In the genomic region with DNA sequence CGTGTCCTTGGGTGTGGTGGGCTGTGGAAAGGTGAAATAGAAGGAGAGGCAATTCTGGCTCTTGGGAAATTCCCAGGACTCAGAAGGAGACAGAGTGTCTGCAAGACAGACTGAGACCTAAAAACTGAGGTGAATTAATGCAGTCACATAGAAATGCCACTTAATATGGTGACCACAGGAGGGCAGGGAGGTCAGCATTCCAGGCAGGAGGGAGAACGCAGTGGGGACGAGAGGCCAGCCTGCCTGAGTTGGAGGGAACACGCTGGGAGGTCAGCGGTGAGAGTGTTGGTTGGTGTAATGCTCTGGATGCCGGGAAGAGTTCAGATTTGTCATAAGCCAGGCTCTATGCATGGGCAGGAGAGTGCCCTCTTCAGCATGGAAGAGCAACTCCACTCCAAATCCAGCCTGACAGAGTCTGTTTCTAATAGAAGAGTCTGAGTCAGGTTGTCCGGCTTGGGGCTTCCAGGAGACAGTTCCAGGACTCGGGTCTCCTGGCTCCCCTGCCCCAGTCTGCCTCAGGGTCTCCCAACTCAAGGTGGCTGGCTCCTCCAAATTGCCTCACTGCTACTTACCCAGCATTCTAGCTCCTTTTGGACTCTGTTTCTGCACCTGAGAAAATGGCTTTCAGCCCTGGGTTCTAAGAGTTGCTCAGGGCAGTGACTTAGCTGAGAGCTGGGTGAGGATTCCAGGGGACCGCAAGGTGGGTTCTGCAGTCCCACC, we compare ENCODE assay signal across 8 cellular contexts. TPM values are rescaled to one million over a fixed set of nuclear protein-coding genes. Genes with fewer than 3 reads are reported as not detected.
DNase-seq lines count a peak whose midpoint lies in the region; ATAC-seq and TF ChIP-seq lines count a peak whose summit lies in the region.

No MANE protein-coding gene starts in this region.

- peak; percentile 84 for TF ChIP-seq CTCF in AG09309 (IDR thresholded peaks at IDR 0.05; ENCODE audit: control insufficient read depth, insufficient read depth, low read depth, low read length, missing control alignments)
- peak in 4 of 6 experiments; percentile 36 to 79 (median 66) for TF ChIP-seq CTCF in Peyer's patch (IDR thresholded peaks at IDR 0.05)
- peak; percentile 50 for TF ChIP-seq CTCF in neural crest cell (conservative IDR thresholded peaks at IDR 0.05)

- TF ChIP-seq POLR2A in Peyer's patch (IDR thresholded peaks at IDR 0.05) (no peak), GM18505 (IDR thresholded peaks at IDR 0.05; ENCODE audit: borderline replicate concordance, extremely low read depth, insufficient read depth, insufficient read length) (no peak)

- no peaks in the 10 kb centered on the region for H3K36me3 Mint-ChIP-seq in neural crest cell (ENCODE audit: low read depth)

- no peaks in the 10 kb centered on the region for H3K36me3 ChIP-seq in H7 (replicated peaks; ENCODE audit: control insufficient read depth, insufficient read depth, low read length)
- H3K36me3 ChIP-seq in Peyer's patch: no peaks in the 10 kb centered on the region

- peaks cover 30% of the 10 kb centered on the region for H3K27me3 Mint-ChIP-seq in neural crest cell (ENCODE audit: low read depth)

- peak overlapping the region in 1 of 4 donors; percentile 13 for H3K27ac ChIP-seq in Peyer's patch

- DNase-seq in AG09309 (ENCODE audit: low read depth) (peak; percentile 75), H7 (peak; percentile 70), Peyer's patch (peak in 1 of 3 donors; percentile 64), neural crest cell (ENCODE audit: low read depth, low spot score) (peak; percentile 8)

- no peak overlapping the region for H3K4me3 ChIP-seq in AG09309 (ENCODE audit: control insufficient read depth, low read depth, low read length)
- H3K4me3 ChIP-seq in H7 (ENCODE audit: insufficient read depth, low read depth, low read length): no peak overlapping the region
- no peak overlapping the region for H3K4me3 ChIP-seq in Peyer's patch

- no peak overlapping the region for H3K27ac Mint-ChIP-seq in neural crest cell (ENCODE audit: unreplicated experiment)

- no peak overlapping the region for H3K4me3 Mint-ChIP-seq in neural crest cell

- H3K27me3 ChIP-seq in H7 (ENCODE audit: control insufficient read depth, insufficient read depth, low read length) (peaks cover 3% of the 10 kb centered on the region), Peyer's patch (no peaks in the 10 kb centered on the region)

- H3K4me1 ChIP-seq in Peyer's patch: peaks cover 0 to 16% (median 1%) of the 10 kb centered on the region in 4 donors

- H3K4me1 Mint-ChIP-seq in neural crest cell: peaks cover 4% of the 10 kb centered on the region

- H3K9me3 ChIP-seq in Peyer's patch: no peaks in the 10 kb centered on the region

- ATAC-seq in esophagus mucosa (peak; percentile 89), GM18505 (IDR thresholded peaks at IDR 0.05; ENCODE audit: unreplicated experiment) (no peak), HG03565 (IDR thresholded peaks at IDR 0.05; ENCODE audit: unreplicated experiment) (no peak), GM21737 (IDR thresholded peaks at IDR 0.05; ENCODE audit: unreplicated experiment) (no peak)

- H3K9me3 Mint-ChIP-seq in neural crest cell: no peaks in the 10 kb centered on the region

RNA-seq across cellular contexts. Expression of a gene that starts 5.7 kb away (rescaled TPM):
- total RNA-seq in H7 (2014; rRNA removed; shearing (Covaris generic)): 0.24 TPM in 1 of 2 replicates, not detected in the other
- total RNA-seq in Peyer's patch (not detected), esophagus mucosa (0.12 TPM), neural crest cell (not detected in 2 replicates)

RNA-seq across cellular contexts. Expression of a gene that starts 30.6 kb away (rescaled TPM):
- total RNA-seq in H7 (2014; rRNA removed; shearing (Covaris generic)): 228 and 249 TPM in 2 replicates
- 10 to 100 TPM; 20.6 to 32.3 (median 27.1) TPM for total RNA-seq in Peyer's patch
- 28.2 TPM for total RNA-seq in esophagus mucosa
- 78.1 and 89.4 TPM in 2 replicates for total RNA-seq in neural crest cell

RNA-seq across cellular contexts. Expression of a gene that starts 57.9 kb away (rescaled TPM):
- 0.30 TPM in 1 of 2 replicates, not detected in the other for total RNA-seq in H7 (2014; rRNA removed; shearing (Covaris generic))
- total RNA-seq in Peyer's patch: not detected
- total RNA-seq in esophagus mucosa: not detected
- total RNA-seq in neural crest cell: not detected in 2 replicates
